In genomic region chr6:127952831-127953230, GRCh38 we compare ENCODE assay signal across 21 cellular contexts. TPM values are rescaled to one million over a fixed set of nuclear protein-coding genes. Genes with fewer than 3 reads are reported as not detected.
DNase-seq lines count a peak whose midpoint lies in the region; ATAC-seq and TF ChIP-seq lines count a peak whose summit lies in the region.
"Had no signal": no experiment of that assay in that cellular context is flagged by ENCODE, and none has a peak within 500 bp of the region (broad histone marks: within the 10 kb centered on the region; RNA-seq: fewer than 3 reads in every experiment).

No MANE protein-coding gene starts in this region.

- H3K27ac ChIP-seq in testis: no peak overlapping the region
- H3K27ac ChIP-seq: suprapubic skin had no signal

- WGBS in testis, 2 donors: 61 to 72% methylated on average over 4 of the region's 4 CpGs

- H3K9me3 ChIP-seq in testis: no peaks in the 10 kb centered on the region
- H3K9me3 ChIP-seq: suprapubic skin had no signal

- no peaks in the 10 kb centered on the region for H3K27me3 Mint-ChIP-seq in T-cell

- POLR2A ChIA-PET in T-cell (lab: Charles Lee): interaction anchor here in 1 of 2 donors (0.7 kb wide), 2 partner anchors 36 to 46 kb away, joined by 3 read pairs; no protein-coding TSS in a partner anchor

- peak overlapping the region in 1 of 3 donors; percentile 6 for H3K4me3 Mint-ChIP-seq in T-cell
- H3K4me3 Mint-ChIP-seq: mesothelial cell of epicardium had no signal

- peaks cover 0 to 9% (median 0%) of the 10 kb centered on the region in 3 donors for H3K9me3 Mint-ChIP-seq in T-cell
- H3K9me3 Mint-ChIP-seq: mesothelial cell of epicardium had no signal

- TF ChIP-seq POLR2A in testis (IDR thresholded peaks at IDR 0.05): no peak

- TF ChIP-seq CTCF in fibroblast of pulmonary artery (IDR thresholded peaks at IDR 0.05; ENCODE audit: low read length, missing control alignments) (no peak), testis (IDR thresholded peaks at IDR 0.05) (no peak)

- H3K27ac Mint-ChIP-seq in T-cell: peak overlapping the region; percentile 37 to 83
- H3K27ac Mint-ChIP-seq: mesothelial cell of epicardium had no signal

- intact Hi-C loops in testis (cut with DNase I; ENCODE audit: low total_unique reads): no loop called here

- H3K4me1 Mint-ChIP-seq in T-cell: peaks cover 62 to 66% (median 66%) of the 10 kb centered on the region in 3 donors
- H3K4me1 Mint-ChIP-seq: mesothelial cell of epicardium had no signal

- H3K27me3 ChIP-seq in testis: no peaks in the 10 kb centered on the region
- H3K27me3 ChIP-seq: suprapubic skin had no signal

- CTCF ChIA-PET in T-cell (lab: Charles Lee): interaction anchor here (0.6 to 1.6 kb wide), 3 partner anchors 9 to 200 kb away, joined by 3 to 7 read pairs (median 6); no protein-coding TSS in a partner anchor

- no peak overlapping the region for H3K4me3 ChIP-seq in fibroblast of pulmonary artery (replicated peaks; ENCODE audit: low read depth, low read length)
- no peak overlapping the region for H3K4me3 ChIP-seq in testis
- H3K4me3 ChIP-seq: suprapubic skin had no signal

- H3K36me3 ChIP-seq in testis (ENCODE audit: low read depth, missing control alignments): no peaks in the 10 kb centered on the region
- H3K36me3 ChIP-seq: suprapubic skin had no signal

- DNase-seq in Ammon's horn (ENCODE audit: low spot score): peak; percentile 33
- DNase-seq in EH (ENCODE audit: low read depth): peak; percentile 53
- DNase-seq in T-cell: no peak
- DNase-seq in fibroblast of pulmonary artery (ENCODE audit: low read depth): peak; percentile 16
- DNase-seq in HT-29 (ENCODE audit: low spot score): no peak
- no peak for DNase-seq in stimulated activated CD4-positive, alpha-beta T cell treated with anti-CD3 and anti-CD28 coated beads, Interleukin-4, amount 100 ng/mL, for 24 hours
- no peak for DNase-seq in testis
- DNase-seq: activated naive CD4-positive, alpha-beta T cell treated with anti-CD3 and anti-CD28 coated beads, Interleukin-2, amount 50 U/mL, for 16 hours; DMS79 treated with DMSO at 0.1 percent for 48 hours; effector CD4-positive, alpha-beta T cell; hypothalamus; left cardiac atrium; NCI-H1092 treated with DMSO at 0.1 percent for 48 hours; nucleus accumbens; stimulated activated CD4-positive, alpha-beta T cell treated with anti-CD3 and anti-CD28 coated beads, Interleukin-1b, Interleukin-23, amount 100 ng/mL, for 48 hours had no signal

- no peak for ATAC-seq in T-cell (replicated peaks in 1 of 4)
- ATAC-seq: activated CD4-positive, CD25-positive, alpha-beta regulatory T cell treated with anti-CD3 and anti-CD28 coated beads, Interleukin-2, amount 50 U/mL, for 24 hours; left cardiac atrium; sciatic nerve had no signal

- no peaks in the 10 kb centered on the region for H3K36me3 Mint-ChIP-seq in T-cell
- H3K36me3 Mint-ChIP-seq: mesothelial cell of epicardium had no signal

- H3K4me1 ChIP-seq in testis: no peaks in the 10 kb centered on the region
- H3K4me1 ChIP-seq: suprapubic skin had no signal

RNA-seq across cellular contexts. Expression of gene THEMIS, which starts 52.0 kb away (rescaled TPM):
- 10 to 100 TPM; 55.5 to 93.3 (median 69.4) TPM for total RNA-seq in T-cell
- not detected in 2 replicates for total RNA-seq in HT-29 (2014; rRNA removed; shearing (Covaris generic))
- total RNA-seq in testis: 1 to 10 TPM in 1 of 2 donors, under 1 TPM in 1; 0.62 to 2.1 TPM
- polyA plus RNA-seq in testis (ENCODE audit: insufficient read depth, low read depth, low replicate concordance): 0.36 TPM
- total RNA-seq: bronchial epithelial cell, fibroblast of lung, mesothelial cell of epicardium had no signal
- polyA plus RNA-seq: fibroblast of lung had no signal

Comparison
In these comparisons a context has a peak if more than half of its experiments do, and no peak if none do; other contexts are left out.
1. DNase-seq: peak in Ammon's horn (single experiment), EH (single experiment) and fibroblast of pulmonary artery (single experiment); none in T-cell (0 of 34), HT-29 (single experiment), stimulated activated CD4-positive, alpha-beta T cell treated with anti-CD3 and anti-CD28 coated beads, Interleukin-4, amount 100 ng/mL, for 24 hours (single experiment) and testis (single experiment).
2. RNA of gene THEMIS, which starts 52.0 kb away (total RNA-seq): 55.5 to 93.3 TPM in T-cell; 0.62 to 2.1 TPM in testis and not detected in HT-29; every median in the first group is over 10 times any median in the second.